ENCODE assay signal across 8 cellular contexts in the genomic region with DNA sequence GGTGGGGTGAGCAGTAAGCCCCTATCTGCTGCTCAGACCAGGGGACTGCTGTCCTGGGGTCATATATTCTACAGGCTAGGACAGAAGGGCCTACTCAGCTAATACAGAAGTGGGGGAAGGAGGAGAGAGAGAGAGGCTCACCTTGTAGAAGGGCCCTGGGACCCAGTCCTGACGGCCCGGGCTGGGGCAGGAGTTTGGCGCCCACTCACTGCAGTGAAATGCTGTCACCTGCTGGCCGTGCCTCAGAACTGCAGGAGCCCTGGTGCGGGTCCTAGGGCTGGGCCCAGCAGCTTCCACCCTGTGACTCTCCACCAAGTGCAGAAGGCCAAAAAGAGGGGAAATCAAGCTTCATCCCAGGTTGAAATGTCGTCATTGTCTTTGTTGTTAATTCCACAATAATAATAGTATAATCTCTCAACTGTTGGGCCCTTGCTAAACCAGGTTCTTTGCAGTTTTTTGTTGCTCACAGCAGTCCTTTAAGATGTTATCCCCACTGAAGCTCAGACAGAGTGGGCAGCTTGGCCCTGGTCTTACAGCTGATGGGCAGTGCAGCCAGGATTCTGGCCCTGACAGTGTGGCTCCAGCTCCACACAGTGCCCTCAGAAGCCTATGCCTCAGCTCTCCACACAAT. TPM values are rescaled to one million over a fixed set of nuclear protein-coding genes. Genes with fewer than 3 reads are reported as not detected.
DNase-seq lines count a peak whose midpoint lies in the region; ATAC-seq, FAIRE-seq and TF ChIP-seq lines count a peak whose summit lies in the region.

No MANE protein-coding gene starts in this region.

- dilution Hi-C loops in mammary epithelial cell (cut with HindIII; ENCODE audit: low sequenced_read_pairs), result loop anchor here (5.0 kb wide), 4 partner anchors 69 to 461 kb away; no protein-coding TSS in a partner anchor

- H3K4me3 ChIP-seq in mammary epithelial cell (replicated peaks in 1 of 3; ENCODE audit: insufficient read depth in 1 of 3, low read depth in 2 of 3, low read length in 3 of 3), result no peak overlapping the region
- no peak overlapping the region for H3K4me3 ChIP-seq in kidney (ENCODE audit: low read length in 2 of 2)

- no peaks in the 10 kb centered on the region for H3K27me3 ChIP-seq in mammary epithelial cell (ENCODE audit: insufficient read depth, low read length)

- TF ChIP-seq CTCF in activated B cell treated with CpG ODN at 0.5 μM for 24 hours (IDR thresholded peaks at IDR 0.05) (no peak), mammary epithelial cell (conservative IDR thresholded peaks at IDR 0.05 in 1 of 2, IDR thresholded peaks at IDR 0.05 in 1 of 2; ENCODE audit: extremely low read depth in 1 of 2, insufficient read depth in 1 of 2, low read depth in 1 of 2, low read length in 2 of 2) (peak; percentile 99 to 100), kidney (IDR thresholded peaks at IDR 0.05; ENCODE audit: borderline replicate concordance, extremely low read depth, insufficient read depth) (peak; percentile 99)

- peaks cover 21% of the 10 kb centered on the region for H3K27me3 Mint-ChIP-seq in activated B cell treated with CpG ODN at 0.5 μM for 24 hours

- peak; percentile 52 for ATAC-seq in GM21528 (IDR thresholded peaks at IDR 0.05; ENCODE audit: low FRiP score, unreplicated experiment)
- ATAC-seq in activated B cell treated with CpG ODN at 0.5 μM for 24 hours (ENCODE audit: low read depth), result peak; percentile 86
- no peak for ATAC-seq in HG02623 (IDR thresholded peaks at IDR 0.05; ENCODE audit: unreplicated experiment)

- no peaks in the 10 kb centered on the region for H3K4me1 Mint-ChIP-seq in activated B cell treated with CpG ODN at 0.5 μM for 24 hours

- no peak overlapping the region for H3K27ac ChIP-seq in mammary epithelial cell (ENCODE audit: insufficient read depth, low read depth, low read length)
- H3K27ac ChIP-seq in kidney (ENCODE audit: low read depth in 2 of 2, low read length in 2 of 2), result no peak overlapping the region

- H3K4me2 ChIP-seq in mammary epithelial cell (ENCODE audit: insufficient read depth, low read depth, low read length), result no peak overlapping the region

- FAIRE-seq in kidney (lab: Jason Lieb, UNC), result no peak

- H3K4me3 Mint-ChIP-seq in activated B cell treated with CpG ODN at 0.5 μM for 24 hours, result no peak overlapping the region

- no peak overlapping the region for H3K27ac Mint-ChIP-seq in activated B cell treated with CpG ODN at 0.5 μM for 24 hours

- no peaks in the 10 kb centered on the region for H4K20me1 ChIP-seq in mammary epithelial cell (ENCODE audit: insufficient read depth, low read length)

- peaks cover 19% of the 10 kb centered on the region for H3K36me3 ChIP-seq in mammary epithelial cell (ENCODE audit: insufficient read depth, low read length)
- no peaks in the 10 kb centered on the region for H3K36me3 ChIP-seq in kidney (ENCODE audit: control insufficient read depth in 1 of 2, insufficient read depth in 2 of 2, low read length in 2 of 2)

- no peaks in the 10 kb centered on the region for H3K36me3 Mint-ChIP-seq in activated B cell treated with CpG ODN at 0.5 μM for 24 hours (ENCODE audit: low read depth)

- intact Hi-C loops in activated B cell treated with CpG ODN at 0.5 μM for 24 hours (cut with micrococcal nuclease) (loop anchor here (1.0 to 2.0 kb wide), 4 partner anchors 379 to 484 kb away; a partner anchor contains a TSS), mammary epithelial cell (cut with micrococcal nuclease) (loop anchor here (1.0 to 5.0 kb wide), 8 partner anchors 61 to 627 kb away; a partner anchor contains a TSS), kidney (cut with DNase I) (no loop called here)

- no peaks in the 10 kb centered on the region for H3K9me3 Mint-ChIP-seq in activated B cell treated with CpG ODN at 0.5 μM for 24 hours

- H2AFZ ChIP-seq in mammary epithelial cell (ENCODE audit: low read depth, low read length), result no peak overlapping the region

- DNase-seq in C1 segment of cervical spinal cord (lab: John Stamatoyannopoulos, UW) (peak in 11 of 14 donors; percentile 10 to 80 (median 52)), NCI-H2029 (lab: John Stamatoyannopoulos, UW) (peak; percentile 38), activated B cell treated with CpG ODN at 0.5 μM for 24 hours (peak; percentile 59), mammary epithelial cell (peak; percentile 50), kidney (no peak)
- peak; percentile 36 to 56 for DNase-seq in stimulated activated CD4-positive, alpha-beta T cell treated with anti-CD3 and anti-CD28 coated beads, Interleukin-1b, Interleukin-23, amount 100 ng/mL, for 4 hours (ENCODE audit: low read depth in 2 of 2)

- H3K9me3 ChIP-seq in mammary epithelial cell (replicated peaks; ENCODE audit: insufficient read depth, low read length) (no peaks in the 10 kb centered on the region), kidney (ENCODE audit: control insufficient read depth in 1 of 2, low read length in 2 of 2) (no peaks in the 10 kb centered on the region)

- H3K4me1 ChIP-seq in mammary epithelial cell (ENCODE audit: insufficient read depth, low read length), result peaks cover 5% of the 10 kb centered on the region
- H3K4me1 ChIP-seq in kidney (ENCODE audit: control insufficient read depth in 1 of 2, insufficient read depth in 1 of 2, low read depth in 1 of 2, low read length in 2 of 2), result no peaks in the 10 kb centered on the region

- in situ Hi-C loops in mammary epithelial cell (cut with MboI; ENCODE audit: low sequenced_read_pairs in 2 of 2), result loop anchor here (5.0 to 25.0 kb wide), 4 partner anchors 101 to 446 kb away; a partner anchor contains a TSS

- no peaks in the 10 kb centered on the region for H3K79me2 ChIP-seq in mammary epithelial cell (ENCODE audit: insufficient read depth, low read length)

- H3K9ac ChIP-seq in mammary epithelial cell (ENCODE audit: insufficient read depth, low read length) (no peak overlapping the region), kidney (ENCODE audit: low read length in 2 of 2) (no peak overlapping the region)

- BruUV-seq in mammary epithelial cell (replicated peaks; lab: Mats Ljungman, UMichigan), result no TSS peak

- WGBS in mammary epithelial cell (ENCODE audit: low coverage, missing lambda C conversion rate), result 2% methylated on average over 6 of the region's 6 CpGs

- CTCF ChIA-PET in activated B cell treated with CpG ODN at 0.5 μM for 24 hours (lab: Charles Lee) (interaction anchor here (0.6 to 3.7 kb wide), 15 partner anchors 9 to 752 kb away, joined by 3 to 22 read pairs (median 6); a partner anchor contains a TSS), mammary epithelial cell (lab: Charles Lee; ENCODE audit: low non-redundant PET) (interaction anchor here (0.5 to 0.7 kb wide), 5 partner anchors 13 to 211 kb away, joined by 4 to 10 read pairs (median 4); no protein-coding TSS in a partner anchor)

- POLR2A ChIA-PET in activated B cell treated with CpG ODN at 0.5 μM for 24 hours (lab: Charles Lee), result no interaction called here

RNA-seq across cellular contexts. Expression of a gene that starts 29.6 kb away (rescaled TPM):
- not detected in 2 replicates for total RNA-seq in activated B cell treated with CpG ODN at 0.5 μM for 24 hours
- 100 to 1,000 TPM; 256 to 341 TPM for total RNA-seq in mammary epithelial cell
- polyA plus RNA-seq in mammary epithelial cell, result 315 TPM
- polyA minus RNA-seq in mammary epithelial cell, result 668 TPM
- 32.9 TPM for total RNA-seq in kidney
- polyA plus RNA-seq in kidney (ENCODE audit: insufficient read depth, low read depth, low replicate concordance), result 0.65 TPM

Comparison
In these comparisons a context has a peak if more than half of its experiments do, and no peak if none do; other contexts are left out.
1. RNA of a gene that starts 29.6 kb away (total RNA-seq): 256 to 341 TPM in mammary epithelial cell and 32.9 TPM in kidney (single experiment); not detected in activated B cell treated with CpG ODN at 0.5 μM for 24 hours; every median in the first group is over 10 times any median in the second.